8 cellular contexts compared by ENCODE assay signal in genomic region chr17:40122466-40122943, GRCh38. TPM values are rescaled to one million over a fixed set of nuclear protein-coding genes. Genes with fewer than 3 reads are reported as not detected.
DNase-seq lines count a peak whose midpoint lies in the region; ATAC-seq and TF ChIP-seq lines count a peak whose summit lies in the region.

No MANE protein-coding gene starts in this region.

- TF ChIP-seq CTCF in epithelial cell of esophagus (IDR thresholded peaks at IDR 0.05; ENCODE audit: insufficient read depth, low read depth, low read length, missing control alignments), result no peak

- peak; percentile 25 to 28 for ATAC-seq in activated CD4-positive, CD25-positive, alpha-beta regulatory T cell treated with anti-CD3 and anti-CD28 coated beads, Interleukin-2, amount 50 U/mL, for 24 hours
- peak; percentile 46 for ATAC-seq in HG02840 (IDR thresholded peaks at IDR 0.05; ENCODE audit: low FRiP score, unreplicated experiment)
- peak; percentile 38 for ATAC-seq in SK-N-SH treated with all-trans-retinoic acid at 6 μM for 48 hours

- peak overlapping the region; percentile 97 for H3K4me3 ChIP-seq in epithelial cell of esophagus (ENCODE audit: low read length)

- no peak for DNase-seq in activated CD4-positive, CD25-positive, alpha-beta regulatory T cell (lab: John Stamatoyannopoulos, UW)
- peak; percentile 53 for DNase-seq in epithelial cell of esophagus (ENCODE audit: low read depth)
- DNase-seq in myocyte (ENCODE audit: low read depth), result peak; percentile 52
- no peak for DNase-seq in effector CD8-positive, alpha-beta T cell (lab: John Stamatoyannopoulos, UW)
- no peak for DNase-seq in NCI-H524 treated with DMSO at 0.1 percent for 48 hours (lab: John Stamatoyannopoulos, UW)

TF ChIP-seq in SK-N-SH treated with all-trans-retinoic acid at 6 μM for 48 hours, 23 proteins besides CTCF, POLR2A, EP300 and RAD21:
- no peak for TF ChIP-seq ZNF565 (CRISPR knock-in tag; conservative IDR thresholded peaks at IDR 0.05; ENCODE audit: low read depth)
- no peak for TF ChIP-seq PATZ1 (CRISPR knock-in tag; IDR thresholded peaks at IDR 0.05; ENCODE audit: borderline replicate concordance)
- no peak for TF ChIP-seq SNAI2 (CRISPR knock-in tag; IDR thresholded peaks at IDR 0.05)
- no peak for TF ChIP-seq ZNF70 (CRISPR knock-in tag; IDR thresholded peaks at IDR 0.05)
- TF ChIP-seq CSDC2 (CRISPR knock-in tag; IDR thresholded peaks at IDR 0.05), result no peak
- no peak for TF ChIP-seq OSR1 (CRISPR knock-in tag; IDR thresholded peaks at IDR 0.05)
- no peak for TF ChIP-seq TOX (CRISPR knock-in tag; IDR thresholded peaks at IDR 0.05; ENCODE audit: borderline replicate concordance)
- no peak for TF ChIP-seq CSRNP3 (CRISPR knock-in tag; IDR thresholded peaks at IDR 0.05)
- TF ChIP-seq ESRRG (CRISPR knock-in tag; IDR thresholded peaks at IDR 0.05), result no peak
- no peak for TF ChIP-seq PPARA (CRISPR knock-in tag; IDR thresholded peaks at IDR 0.05; ENCODE audit: borderline replicate concordance)
- no peak for TF ChIP-seq ZNF8 (CRISPR knock-in tag; IDR thresholded peaks at IDR 0.05)
- no peak for TF ChIP-seq POU6F1 (CRISPR knock-in tag; IDR thresholded peaks at IDR 0.05; ENCODE audit: borderline replicate concordance, low read depth)
- TF ChIP-seq BACH2 (CRISPR knock-in tag; IDR thresholded peaks at IDR 0.05; ENCODE audit: borderline replicate concordance), result no peak

RNA-seq across cellular contexts. Expression of gene MSL1, which starts 0.7 kb away (rescaled TPM):
- total RNA-seq in myocyte, result 104 and 111 TPM in 2 replicates
- 60.2 TPM for polyA plus RNA-seq in myocyte (2012)

RNA-seq across cellular contexts. Expression of gene CASC3, which starts 17.8 kb away (rescaled TPM):
- 35.0 and 49.0 TPM in 2 replicates for total RNA-seq in myocyte
- 32.6 TPM for polyA plus RNA-seq in myocyte (2012)

RNA-seq across cellular contexts. Expression of gene NR1D1, which starts 22.1 kb away (rescaled TPM):
- 9.5 and 10.8 TPM in 2 replicates for total RNA-seq in myocyte
- polyA plus RNA-seq in myocyte (2012), result 12.4 TPM

RNA-seq across cellular contexts. Expression of gene RAPGEFL1, which starts 54.8 kb away (rescaled TPM):
- total RNA-seq in myocyte, result 1.1 and 1.9 TPM in 2 replicates
- 3.2 TPM for polyA plus RNA-seq in myocyte (2012)

RNA-seq across cellular contexts. Expression of gene THRA, which starts 59.7 kb away (rescaled TPM):
- 52.5 and 61.1 TPM in 2 replicates for total RNA-seq in myocyte
- 38.9 TPM for polyA plus RNA-seq in myocyte (2012)

Comparison
In these comparisons a context has a peak if more than half of its experiments do, and no peak if none do; other contexts are left out.
1. DNase-seq: peak in epithelial cell of esophagus (single experiment) and myocyte (single experiment); none in activated CD4-positive, CD25-positive, alpha-beta regulatory T cell (0 of 4), effector CD8-positive, alpha-beta T cell (single experiment) and NCI-H524 treated with DMSO at 0.1 percent for 48 hours (single experiment).
2. Peak in every context shown above with its lines, with median percentiles within 50 percentile points of each other: ATAC-seq.